ENCODE assay signal across 8 cellular contexts in the genomic region with DNA sequence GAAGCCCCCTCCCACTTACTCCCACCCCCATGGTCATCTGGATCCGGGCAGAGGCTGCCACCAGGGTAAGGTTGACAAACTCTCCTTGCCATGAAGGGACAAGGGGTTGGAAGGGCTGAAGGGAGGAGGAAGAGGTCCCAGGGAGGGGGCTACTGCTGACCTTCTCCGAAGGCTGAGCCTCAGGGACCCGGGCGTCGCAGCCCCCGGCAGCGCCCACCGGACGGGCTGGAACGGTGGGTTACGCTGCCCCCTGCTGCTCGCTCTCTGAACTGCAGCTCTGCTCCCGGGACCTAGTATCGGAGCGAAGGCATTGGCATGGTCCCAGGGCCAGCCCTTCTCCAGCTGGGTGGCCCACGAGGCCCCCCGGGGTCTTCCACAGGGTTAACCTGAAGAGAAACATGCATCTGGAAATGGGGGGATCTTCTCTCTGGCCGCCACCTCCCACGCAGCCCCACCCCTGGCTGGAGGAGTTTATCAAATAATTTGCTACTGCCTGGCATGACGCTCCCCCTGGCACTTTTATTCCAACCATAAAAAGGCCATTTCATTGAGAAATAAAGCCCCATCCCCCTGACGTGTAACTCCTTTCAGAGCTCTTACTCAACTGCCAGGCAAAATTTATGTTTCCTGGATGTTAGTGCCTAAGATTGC.
A peak's percentile ranks its signal among the peaks of the same experiment; 100 is the strongest.
DNase-seq lines count a peak whose midpoint lies in the region; ATAC-seq and TF ChIP-seq lines count a peak whose summit lies in the region.

No MANE protein-coding gene starts in this region.

- peak; percentile 82 for DNase-seq in 8988T
- peak; percentile 59 for DNase-seq in PC-3
- DNase-seq in activated T-helper 9 cell treated with anti-CD3 and anti-CD28 coated beads, Interleukin-2, amount 50 U/mL, for 16 hours (ENCODE audit: low read depth): peak; percentile 33
- peak in 2 of 5 donors; percentile 58 to 77 for DNase-seq in heart left ventricle
- DNase-seq in sciatic nerve (ENCODE audit: low spot score): peak; percentile 77
- DNase-seq in NCI-H2171 treated with DMSO at 0.1 percent for 48 hours (lab: John Stamatoyannopoulos, UW): no peak

- POLR2A ChIA-PET in PC-3 (lab: Charles Lee; ENCODE audit: unreplicated experiment): no interaction called here

- no peaks in the 10 kb centered on the region for H3K79me2 ChIP-seq in PC-3 (ENCODE audit: low read length)

- H4K20me1 ChIP-seq in PC-3 (ENCODE audit: low read length): no peaks in the 10 kb centered on the region

- H3K4me2 ChIP-seq in PC-3 (ENCODE audit: low read length): peak overlapping the region; percentile 54

- no peaks in the 10 kb centered on the region for H3K9me2 ChIP-seq in PC-3 (replicated peaks; ENCODE audit: low read length)

- ATAC-seq in PC-3: peak; percentile 38; the same call in 1 of the 2 replicates
- ATAC-seq in heart left ventricle: peak in 2 of 4 donors; percentile 12 to 43
- ATAC-seq in sciatic nerve: peak; percentile 32
- no peak for ATAC-seq in HG02840 (IDR thresholded peaks at IDR 0.05; ENCODE audit: low FRiP score, unreplicated experiment)

- H3K4me1 ChIP-seq in PC-3 (ENCODE audit: insufficient read depth, low read length) (0 out of 2 replicates have a peak, but pooled peaks cover 4% of the 10 kb centered on the region), heart left ventricle (peaks cover 0 to 22% (median 12%) of the 10 kb centered on the region in 12 donors)

- intact Hi-C loops in PC-3 (cut with micrococcal nuclease) (no loop called here), heart left ventricle (cut with DNase I) (loop anchor here in 6 of 10 donors (5.0 to 10.0 kb wide), 4 partner anchors 427 to 447 kb away; no protein-coding TSS in a partner anchor), sciatic nerve (cut with DNase I) (loop anchor here (10.0 kb wide), 1 partner anchor 447 kb away; no protein-coding TSS in a partner anchor)

- CTCF ChIA-PET in PC-3 (lab: Charles Lee): interaction anchor here (1.0 kb wide), 2 partner anchors 72 to 90 kb away, joined by 3 read pairs; no protein-coding TSS in a partner anchor

- H3K9ac ChIP-seq in PC-3 (ENCODE audit: low read length): no peak overlapping the region

- no TSS peak for BruUV-seq in PC-3 (replicated peaks; lab: Mats Ljungman, UMichigan)

- 10 to 14% (median 12%) methylated on average over 18 to 21 of the region's 21 CpGs for WGBS in heart left ventricle, 4 donors

- H3K36me3 ChIP-seq in PC-3 (ENCODE audit: low read depth, low read length) (no peaks in the 10 kb centered on the region), heart left ventricle (no peaks in the 10 kb centered on the region)

- H2AFZ ChIP-seq in PC-3 (ENCODE audit: low read length): peak overlapping the region; percentile 68

- no peaks in the 10 kb centered on the region for H3F3A ChIP-seq in PC-3 (ENCODE audit: low read length, unreplicated experiment)

- H3K4me3 ChIP-seq in PC-3 (ENCODE audit: low read length) (no peak overlapping the region; the same call in 1 of the 2 replicates), heart left ventricle (no peak overlapping the region)

- TF ChIP-seq POLR2A in heart left ventricle (IDR thresholded peaks at IDR 0.05): no peak

- H3K9me3 ChIP-seq in PC-3 (ENCODE audit: low read length): no peaks in the 10 kb centered on the region
- H3K9me3 ChIP-seq in heart left ventricle: no peaks in the 10 kb centered on the region

- H3K27ac ChIP-seq in PC-3 (ENCODE audit: low read length) (no peak overlapping the region), heart left ventricle (no peak overlapping the region)

- H3K27me3 ChIP-seq in PC-3 (ENCODE audit: low read length) (no peaks in the 10 kb centered on the region), heart left ventricle (peaks cover 0 to 6% (median 0%) of the 10 kb centered on the region in 9 donors)

- TF ChIP-seq CTCF in GM12872 (IDR thresholded peaks at IDR 0.05; ENCODE audit: insufficient read depth, low read depth, low read length) (peak; percentile 95), PC-3 (conservative IDR thresholded peaks at IDR 0.05; ENCODE audit: low read depth, low read length) (peak; percentile 91), heart left ventricle (IDR thresholded peaks at IDR 0.05) (peak; percentile 80 to 94 (median 84))
